Comparison of ENCODE assay signal across 29 cellular contexts in the genomic region with DNA sequence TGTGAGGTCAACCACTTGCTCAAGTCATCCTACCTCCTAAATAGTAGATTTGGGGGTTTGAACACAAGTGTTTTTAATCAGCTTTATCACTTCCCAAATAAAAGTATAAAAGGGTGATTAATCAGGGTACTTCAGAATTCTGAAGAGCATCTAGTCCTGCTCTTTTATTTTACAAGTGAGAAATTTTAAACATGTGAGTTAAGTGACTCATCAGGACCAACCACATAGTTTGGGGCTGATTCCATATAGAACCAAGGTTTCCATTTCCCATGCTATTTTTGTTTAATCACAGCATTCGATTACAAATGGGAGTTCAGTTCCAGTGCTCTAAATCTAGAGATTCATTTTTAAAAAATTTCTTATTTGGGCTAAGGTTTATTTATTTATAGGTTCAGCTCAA.
"Had no signal": no experiment of that assay in that cellular context is flagged by ENCODE, and none has a peak within 500 bp of the region (broad histone marks: within the 10 kb centered on the region; RNA-seq: fewer than 3 reads in every experiment).

No MANE protein-coding gene starts in this region.

- H3K36me3 Mint-ChIP-seq: activated naive CD8-positive, alpha-beta T cell had no signal

- H3K27me3 Mint-ChIP-seq: activated CD8-positive, alpha-beta T cell treated with anti-CD3 and anti-CD28 coated beads for 36 hours; activated naive CD8-positive, alpha-beta T cell; activated T-helper 17 cell treated with anti-CD3 and anti-CD28 coated beads, Interleukin-2, amount 50 U/mL, for 72 hours; central memory CD8-positive, alpha-beta T cell; effector memory CD8-positive, alpha-beta T cell had no signal

- H3K27ac Mint-ChIP-seq: activated CD8-positive, alpha-beta T cell treated with anti-CD3 and anti-CD28 coated beads for 36 hours; activated naive CD8-positive, alpha-beta T cell; activated T-helper 17 cell treated with anti-CD3 and anti-CD28 coated beads, Interleukin-2, amount 50 U/mL, for 72 hours; effector memory CD8-positive, alpha-beta T cell; WTC11 had no signal

- H3K4me1 Mint-ChIP-seq: activated T-helper 17 cell treated with anti-CD3 and anti-CD28 coated beads, Interleukin-2, amount 50 U/mL, for 72 hours; central memory CD8-positive, alpha-beta T cell; WTC11 had no signal

- DNase-seq: activated CD4-positive, alpha-beta T cell treated with anti-CD3 and anti-CD28 coated beads for 1 hour; activated CD4-positive, alpha-beta T cell treated with anti-CD3 and anti-CD28 coated beads for 48 hours; activated CD4-positive, alpha-beta T cell treated with anti-CD3 and anti-CD28 coated beads, Interleukin-2, amount 50 U/mL, for 1 hour; activated CD4-positive, alpha-beta T cell treated with anti-CD3 and anti-CD28 coated beads, Interleukin-2, amount 50 U/mL, for 48 hours; activated CD8-positive, alpha-beta memory T cell treated with anti-CD3 and anti-CD28 coated beads for 24 hours; activated CD8-positive, alpha-beta T cell treated with anti-CD3 and anti-CD28 coated beads for 36 hours; activated effector memory CD4-positive, alpha-beta T cell treated with Interleukin-2 at 50 U/mL for 16 hours; activated gamma-delta T cell treated with Interleukin-2 at 50 U/mL for 16 hours; activated naive CD4-positive, alpha-beta T cell treated with anti-CD3 and anti-CD28 coated beads, Interleukin-2, amount 50 U/mL, for 16 hours; activated naive CD4-positive, alpha-beta T cell treated with Interleukin-2 at 50 U/mL for 16 hours; activated T-cell treated with anti-CD3 and anti-CD28 coated beads, Interleukin-2, amount 50 U/mL, for 4 hours; amniotic stem cell; anterior cingulate cortex; brain microvascular endothelial cell; cortex of kidney; dermis blood vessel endothelial cell; effector CD4-positive, alpha-beta T cell; effector memory CD8-positive, alpha-beta T cell; erythroblast; heart right ventricle; SW 1271; T-helper 1 cell; T-helper 2 cell had no signal

- H3K4me3 Mint-ChIP-seq: activated CD8-positive, alpha-beta T cell treated with anti-CD3 and anti-CD28 coated beads for 36 hours; activated naive CD8-positive, alpha-beta T cell; activated T-cell treated with anti-CD3 and anti-CD28 coated beads, Interleukin-2, amount 50 U/mL, for 4 hours; activated T-helper 17 cell treated with anti-CD3 and anti-CD28 coated beads, Interleukin-2, amount 50 U/mL, for 72 hours; central memory CD8-positive, alpha-beta T cell; effector memory CD8-positive, alpha-beta T cell; WTC11 had no signal

- ATAC-seq: activated CD8-positive, alpha-beta T cell treated with anti-CD3 and anti-CD28 coated beads for 36 hours; activated T-cell treated with anti-CD3 and anti-CD28 coated beads, Interleukin-2, amount 50 U/mL, for 4 hours; activated T-helper 17 cell treated with anti-CD3 and anti-CD28 coated beads, Interleukin-2, amount 50 U/mL, for 72 hours; effector memory CD8-positive, alpha-beta T cell; foreskin keratinocyte; gastroesophageal sphincter; heart right ventricle; WTC11 had no signal
